8 cellular contexts compared by ENCODE assay signal in genomic region chr6:159788757-159789376, GRCh38. TPM values are rescaled to one million over a fixed set of nuclear protein-coding genes. Genes with fewer than 3 reads are reported as not detected.
DNase-seq lines count a peak whose midpoint lies in the region; ATAC-seq, FAIRE-seq and TF ChIP-seq lines count a peak whose summit lies in the region.

No MANE protein-coding gene starts in this region.

- POLR2A ChIA-PET in CD4-positive, alpha-beta memory T cell (lab: Charles Lee; ENCODE audit: partially characterized antibody) = interaction anchor here (1.0 to 6.8 kb wide), 15 partner anchors 13 to 673 kb away, joined by 3 to 169 read pairs (median 5); partner anchors contain the start of genes ACAT2, SOD2 and WTAP

- no peaks in the 10 kb centered on the region for H3K9me3 Mint-ChIP-seq in CD4-positive, alpha-beta memory T cell

- H3F3A ChIP-seq in SU-DHL-6 (ENCODE audit: insufficient read depth) = peaks cover 12% of the 10 kb centered on the region; the same call in 1 of the 2 replicates

- H3K36me3 ChIP-seq in CD4-positive, alpha-beta memory T cell (ENCODE audit: insufficient read depth, low read length) = peaks cover 39% of the 10 kb centered on the region
- H3K36me3 ChIP-seq in SU-DHL-6 (ENCODE audit: low read length) (peaks cover 44% of the 10 kb centered on the region), bronchial epithelial cell (ENCODE audit: control insufficient read depth, insufficient read depth, low read length) (peaks cover 4% of the 10 kb centered on the region)

- peak; percentile 0 for ATAC-seq in HG02588 (IDR thresholded peaks at IDR 0.05; ENCODE audit: unreplicated experiment)
- no peak for ATAC-seq in HG02571 (IDR thresholded peaks at IDR 0.05; ENCODE audit: unreplicated experiment)

- H3K9ac ChIP-seq in SU-DHL-6 (ENCODE audit: low read length) = peak overlapping the region; percentile 96

- peaks cover 33 to 70% of the 10 kb centered on the region in 2 donors for H3K36me3 Mint-ChIP-seq in CD4-positive, alpha-beta memory T cell

- FAIRE-seq in bronchial epithelial cell (lab: Jason Lieb, UNC) = no peak

- H3K9me2 ChIP-seq in SU-DHL-6 (replicated peaks; ENCODE audit: insufficient read depth, low read length) = no peaks in the 10 kb centered on the region

- peak overlapping the region; percentile 88 for H3K4me2 ChIP-seq in SU-DHL-6 (ENCODE audit: low read depth, low read length, poor library complexity, severe bottlenecking)

- H3K4me3 Mint-ChIP-seq in CD4-positive, alpha-beta memory T cell = peak overlapping the region; percentile 94 to 99 (median 97)

- intact Hi-C loops in CD4-positive, alpha-beta memory T cell (cut with micrococcal nuclease) = loop anchor here (1.0 to 2.0 kb wide), 4 partner anchors 27 to 180 kb away; partner anchors contain the start of genes ACAT2, IGF2R, SOD2 and WTAP

- no peaks in the 10 kb centered on the region for H3K27me3 Mint-ChIP-seq in CD4-positive, alpha-beta memory T cell

- peaks cover 87% of the 10 kb centered on the region for H3K79me2 ChIP-seq in SU-DHL-6 (ENCODE audit: insufficient read depth, low read length)

- CTCF ChIA-PET in CD4-positive, alpha-beta memory T cell (lab: Charles Lee; ENCODE audit: partially characterized antibody) = interaction anchor here (1.0 to 4.3 kb wide), 6 partner anchors 8 to 97 kb away, joined by 4 to 37 read pairs (median 12); partner anchors contain the start of genes SOD2 and WTAP

- H3K4me3 ChIP-seq in CD4-positive, alpha-beta memory T cell (ENCODE audit: low read length in 2 of 2) = peak overlapping the region; percentile 43 to 90
- peak overlapping the region; percentile 79 for H3K4me3 ChIP-seq in SU-DHL-6 (ENCODE audit: insufficient read depth, low read length, poor library complexity, severe bottlenecking)
- H3K4me3 ChIP-seq in bronchial epithelial cell (ENCODE audit: low read depth, low read length) = peak overlapping the region; percentile 91

- H3K27me3 ChIP-seq in CD4-positive, alpha-beta memory T cell (ENCODE audit: insufficient read depth, low read length) = no peaks in the 10 kb centered on the region
- H3K27me3 ChIP-seq in SU-DHL-6 (ENCODE audit: low read length) (no peaks in the 10 kb centered on the region), bronchial epithelial cell (ENCODE audit: control insufficient read depth, insufficient read depth, low read length) (no peaks in the 10 kb centered on the region)

- peaks cover 54% of the 10 kb centered on the region for H3K4me1 ChIP-seq in CD4-positive, alpha-beta memory T cell (ENCODE audit: insufficient read depth, low read length)

- DNase-seq in CD4-positive, alpha-beta memory T cell = peak in 2 of 5 donors; percentile 19 to 40
- peak; percentile 22 for DNase-seq in bronchial epithelial cell (ENCODE audit: low read depth)
- DNase-seq in kidney glomerular epithelial cell (lab: John Stamatoyannopoulos, UW) = peak; percentile 4
- DNase-seq in stimulated activated CD4-positive, alpha-beta T cell treated with anti-CD3 and anti-CD28 coated beads, Interleukin-4, amount 100 ng/mL, for 4 hours = peak; percentile 6 to 18
- DNase-seq in cerebellar cortex (ENCODE audit: low spot score) = no peak

- no peaks in the 10 kb centered on the region for H3K9me3 ChIP-seq in CD4-positive, alpha-beta memory T cell (ENCODE audit: control insufficient read depth in 1 of 2, low read length in 2 of 2)
- no peaks in the 10 kb centered on the region for H3K9me3 ChIP-seq in SU-DHL-6 (ENCODE audit: insufficient read depth, low read length)

- H3K4me1 Mint-ChIP-seq in CD4-positive, alpha-beta memory T cell = peaks cover 30 to 70% (median 55%) of the 10 kb centered on the region in 4 donors

- H4K20me1 ChIP-seq in SU-DHL-6 (ENCODE audit: low read depth, low read length) = peaks cover 28% of the 10 kb centered on the region; the same call in 1 of the 2 replicates

- H2AFZ ChIP-seq in SU-DHL-6 (ENCODE audit: low read depth, low read length, severe bottlenecking) = no peak overlapping the region

- peak overlapping the region; percentile 93 for H3K27ac ChIP-seq in CD4-positive, alpha-beta memory T cell (ENCODE audit: low read depth, low read length)
- H3K27ac ChIP-seq in SU-DHL-6 (ENCODE audit: low read depth, low read length) = peak overlapping the region; percentile 54

- TF ChIP-seq CTCF in SU-DHL-6 (IDR thresholded peaks at IDR 0.05; ENCODE audit: insufficient read depth, low read length, poor library complexity, severe bottlenecking) = no peak
- TF ChIP-seq CTCF in bronchial epithelial cell (IDR thresholded peaks at IDR 0.05; ENCODE audit: insufficient read depth, low read length, severe bottlenecking) = no peak

- peak overlapping the region; percentile 88 to 94 (median 93) for H3K27ac Mint-ChIP-seq in CD4-positive, alpha-beta memory T cell

RNA-seq across cellular contexts. Expression of gene TCP1, which starts 0.5 kb away (rescaled TPM):
- 100 to 1,000 TPM; 151 to 162 TPM for total RNA-seq in CD4-positive, alpha-beta memory T cell
- 100 to 1,000 TPM in 1 of 2 donors, 10 to 100 TPM in 1; 84.3 to 114 TPM for polyA plus RNA-seq in CD4-positive, alpha-beta memory T cell
- total RNA-seq in bronchial epithelial cell = 150 and 202 TPM in 2 replicates

RNA-seq across cellular contexts. Expression of gene MRPL18, which starts 1.4 kb away (rescaled TPM):
- total RNA-seq in CD4-positive, alpha-beta memory T cell = 10 to 100 TPM; 43.9 to 45.2 TPM
- 100 to 1,000 TPM in 1 of 2 donors, 10 to 100 TPM in 1; 68.5 to 105 TPM for polyA plus RNA-seq in CD4-positive, alpha-beta memory T cell
- 59.8 and 63.8 TPM in 2 replicates for total RNA-seq in bronchial epithelial cell

RNA-seq across cellular contexts. Expression of gene PNLDC1, which starts 11.2 kb away (rescaled TPM):
- total RNA-seq in CD4-positive, alpha-beta memory T cell = under 1 TPM; 0.47 to 0.94 TPM
- polyA plus RNA-seq in CD4-positive, alpha-beta memory T cell = under 1 TPM in 1 of 2 donors, not detected in 1; 0.23 TPM
- 0.13 and 0.26 TPM in 2 replicates for total RNA-seq in bronchial epithelial cell

RNA-seq across cellular contexts. Expression of gene ACAT2, which starts 27.0 kb away (rescaled TPM):
- 10 to 100 TPM; 30.5 to 30.9 TPM for total RNA-seq in CD4-positive, alpha-beta memory T cell
- polyA plus RNA-seq in CD4-positive, alpha-beta memory T cell = 10 to 100 TPM; 43.5 to 53.2 TPM
- total RNA-seq in bronchial epithelial cell = 17.5 and 42.9 TPM in 2 replicates
